Comparison of ENCODE assay signal across 12 cellular contexts in the genomic region with DNA sequence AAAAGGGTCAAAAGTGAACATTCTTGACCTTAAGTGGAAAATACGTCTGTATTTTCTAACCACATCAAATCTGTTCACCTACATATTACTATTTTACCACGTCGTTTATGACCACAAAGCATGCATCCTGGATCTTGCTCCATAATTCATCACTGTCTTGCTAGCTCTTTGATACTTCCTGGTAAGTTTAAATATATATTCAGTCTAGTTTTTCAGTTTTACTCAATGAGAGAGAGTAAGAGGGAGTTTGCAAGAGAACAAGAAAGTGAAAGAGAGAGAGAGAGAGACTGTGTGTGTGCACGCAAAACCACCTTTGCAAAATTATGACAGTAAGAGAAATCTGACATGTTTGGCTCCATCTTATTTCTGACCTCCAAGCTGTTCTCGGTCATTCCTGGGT.
DNase-seq lines count a peak whose midpoint lies in the region; ATAC-seq, FAIRE-seq and TF ChIP-seq lines count a peak whose summit lies in the region.
"Had no signal": no experiment of that assay in that cellular context is flagged by ENCODE, and none has a peak within 500 bp of the region (broad histone marks: within the 10 kb centered on the region; RNA-seq: fewer than 3 reads in every experiment).

No MANE protein-coding gene starts in this region.

- H3K36me3 Mint-ChIP-seq in activated T-helper 2 cell treated with anti-CD3 and anti-CD28 coated beads, Interferon-gamma antibody, Interleukin-2, Interleukin-4, amounts not matched to agents 10 μg/mL and 5 μg/mL and 100 μg/mL, durations not matched to agents 14 hours and 24 hours and 36 hours (ENCODE audit: low read depth), result no peaks in the 10 kb centered on the region

- H3K27ac Mint-ChIP-seq in activated T-helper 2 cell treated with anti-CD3 and anti-CD28 coated beads, Interferon-gamma antibody, Interleukin-2, Interleukin-4, amounts not matched to agents 10 μg/mL and 5 μg/mL and 100 μg/mL, durations not matched to agents 14 hours and 24 hours and 36 hours, result peak overlapping the region; percentile 56
- H3K27ac Mint-ChIP-seq: dendritic cell treated with granulocyte-macrophage colony-stimulating factor and Interleukin-4, amounts not matched to agents 40 ng/mL and 50 ng/mL, for 4 days had no signal

- BruUV-seq in HepG2 (replicated peaks; lab: Mats Ljungman, UMichigan) (no TSS peak), A673 (replicated peaks; lab: Mats Ljungman, UMichigan) (no TSS peak)

- H3K79me2 ChIP-seq in HepG2 (ENCODE audit: insufficient read depth, low read length), result no peaks in the 10 kb centered on the region

- no peak overlapping the region for H3K4me2 ChIP-seq in HepG2 (ENCODE audit: low read depth, low read length)

- FAIRE-seq in HepG2 (lab: Jason Lieb, UNC), result no peak

- in situ Hi-C loops in HepG2 (cut with HindIII; ENCODE audit: extremely low pct_ligation_motif_present, low pct_unique_long_range_greater_than_20kb), result no loop called here

- H4K20me1 ChIP-seq in HepG2 (ENCODE audit: insufficient read depth, low read length), result no peaks in the 10 kb centered on the region

- no peak for DNase-seq in activated T-helper 2 cell treated with anti-CD3 and anti-CD28 coated beads, Interferon-gamma antibody, Interleukin-2, Interleukin-4, amounts not matched to agents 10 μg/mL and 5 μg/mL and 100 μg/mL, durations not matched to agents 14 hours and 24 hours and 36 hours (ENCODE audit: low spot score)
- no peak for DNase-seq in HepG2 (ENCODE audit: low spot score)
- DNase-seq in stomach, result no peak
- no peak for DNase-seq in inferior parietal cortex (ENCODE audit: extremely low spot score)
- DNase-seq in A673 (ENCODE audit: low spot score), result no peak
- DNase-seq: NCI-H2029 treated with DMSO at 0.1 percent for 48 hours, ovary had no signal

- POLR2A ChIA-PET in HepG2 (lab: Yijun Ruan, JAX) (no interaction called here), A673 (lab: Charles Lee; ENCODE audit: low non-redundant PET) (no interaction called here)

- no peak overlapping the region for H3K27ac ChIP-seq in HepG2 (ENCODE audit: extremely low read length, insufficient read depth, low read length)
- no peak overlapping the region for H3K27ac ChIP-seq in stomach
- no peak overlapping the region for H3K27ac ChIP-seq in A673 (ENCODE audit: low read depth, low read length, poor library complexity, severe bottlenecking)
- H3K27ac ChIP-seq: HL-60, ovary had no signal

- TF ChIP-seq CTCF in HepG2 (CRISPR knock-in tag; IDR thresholded peaks at IDR 0.05), result no peak
- TF ChIP-seq CTCF in stomach (IDR thresholded peaks at IDR 0.05), result no peak
- no peak for TF ChIP-seq CTCF in A673 (conservative IDR thresholded peaks at IDR 0.05; ENCODE audit: low read depth, low read length)

- no peak overlapping the region for H3K4me3 Mint-ChIP-seq in activated T-helper 2 cell treated with anti-CD3 and anti-CD28 coated beads, Interferon-gamma antibody, Interleukin-2, Interleukin-4, amounts not matched to agents 10 μg/mL and 5 μg/mL and 100 μg/mL, durations not matched to agents 14 hours and 24 hours and 36 hours (ENCODE audit: low read depth)
- H3K4me3 Mint-ChIP-seq: dendritic cell treated with granulocyte-macrophage colony-stimulating factor and Interleukin-4, amounts not matched to agents 40 ng/mL and 50 ng/mL, for 4 days had no signal

- peaks cover 15% of the 10 kb centered on the region for H3K4me1 Mint-ChIP-seq in activated T-helper 2 cell treated with anti-CD3 and anti-CD28 coated beads, Interferon-gamma antibody, Interleukin-2, Interleukin-4, amounts not matched to agents 10 μg/mL and 5 μg/mL and 100 μg/mL, durations not matched to agents 14 hours and 24 hours and 36 hours (ENCODE audit: low read depth)

- no peak for TF ChIP-seq RAD21 in HepG2 (CRISPR knock-in tag; IDR thresholded peaks at IDR 0.05)

- TF ChIP-seq EP300 in HepG2 (IDR thresholded peaks at IDR 0.05; ENCODE audit: low read depth in 2 of 2, low read length in 2 of 2) (no peak), HepG2 (CRISPR knock-in tag; IDR thresholded peaks at IDR 0.05; ENCODE audit: borderline replicate concordance) (no peak), stomach (IDR thresholded peaks at IDR 0.05) (no peak)

- CTCF ChIA-PET in HepG2 (lab: Yijun Ruan, JAX; ENCODE audit: low intra/inter-chr PET ratio, low total read pairs) (no interaction called here), A673 (lab: Charles Lee) (no interaction called here)

- H3K27me3 Mint-ChIP-seq in activated T-helper 2 cell treated with anti-CD3 and anti-CD28 coated beads, Interferon-gamma antibody, Interleukin-2, Interleukin-4, amounts not matched to agents 10 μg/mL and 5 μg/mL and 100 μg/mL, durations not matched to agents 14 hours and 24 hours and 36 hours (ENCODE audit: low read depth), result no peaks in the 10 kb centered on the region
- H3K27me3 Mint-ChIP-seq: dendritic cell treated with granulocyte-macrophage colony-stimulating factor and Interleukin-4, amounts not matched to agents 40 ng/mL and 50 ng/mL, for 4 days had no signal

- H3K36me3 ChIP-seq in HepG2 (replicated peaks in 1 of 2; ENCODE audit: control insufficient read depth in 1 of 2, insufficient read depth in 2 of 2, low read length in 2 of 2) (no peaks in the 10 kb centered on the region), stomach (no peaks in the 10 kb centered on the region), A673 (ENCODE audit: insufficient read depth, low read length, poor library complexity, severe bottlenecking) (no peaks in the 10 kb centered on the region)
- H3K36me3 ChIP-seq: ovary had no signal

- H3K9ac ChIP-seq in HepG2 (ENCODE audit: insufficient read depth, low read depth, low read length), result no peak overlapping the region

- no peak overlapping the region for H2AFZ ChIP-seq in HepG2 (ENCODE audit: low read length)

- H3K4me3 ChIP-seq in HepG2 (replicated peaks in 1 of 3; ENCODE audit: insufficient read depth in 1 of 3, low read depth in 2 of 3, low read length in 3 of 3) (no peak overlapping the region), stomach (no peak overlapping the region), A673 (ENCODE audit: low read depth, low read length, poor library complexity, severe bottlenecking) (no peak overlapping the region)
- H3K4me3 ChIP-seq: ovary had no signal

- ATAC-seq in GM18505 (IDR thresholded peaks at IDR 0.05; ENCODE audit: unreplicated experiment) (peak; percentile 94), GM21360 (IDR thresholded peaks at IDR 0.05; ENCODE audit: unreplicated experiment) (peak; percentile 94), HG03064 (IDR thresholded peaks at IDR 0.05; ENCODE audit: low read depth, unreplicated experiment) (peak; percentile 89), HepG2 (no peak)

- no peaks in the 10 kb centered on the region for H3K27me3 ChIP-seq in HepG2 (ENCODE audit: control insufficient read depth in 1 of 2, insufficient read depth in 2 of 2, low read length in 2 of 2)
- no peaks in the 10 kb centered on the region for H3K27me3 ChIP-seq in stomach
- no peaks in the 10 kb centered on the region for H3K27me3 ChIP-seq in A673 (replicated peaks; ENCODE audit: insufficient read depth, low read depth, low read length, poor library complexity)
- H3K27me3 ChIP-seq: ovary had no signal

- H3K9me3 ChIP-seq in HepG2 (ENCODE audit: low read length) (no peaks in the 10 kb centered on the region), stomach (no peaks in the 10 kb centered on the region), A673 (ENCODE audit: low read depth, low read length, poor library complexity, severe bottlenecking) (no peaks in the 10 kb centered on the region)
- H3K9me3 ChIP-seq: ovary had no signal

- H3K4me1 ChIP-seq in HepG2 (ENCODE audit: insufficient read depth, low read length) (no peaks in the 10 kb centered on the region), stomach (no peaks in the 10 kb centered on the region), A673 (ENCODE audit: insufficient read depth, low read length, poor library complexity, severe bottlenecking) (no peaks in the 10 kb centered on the region)

- intact Hi-C loops in activated T-helper 2 cell treated with anti-CD3 and anti-CD28 coated beads, Interferon-gamma antibody, Interleukin-2, Interleukin-4, amounts not matched to agents 10 μg/mL and 5 μg/mL and 100 μg/mL, durations not matched to agents 14 hours and 24 hours and 36 hours (cut with micrococcal nuclease), result no loop called here
- intact Hi-C loops in HepG2 (cut with micrococcal nuclease; ENCODE audit: unreplicated experiment) (no loop called here), stomach (cut with DNase I; ENCODE audit: low total_unique reads) (no loop called here), A673 (cut with micrococcal nuclease; ENCODE audit: unreplicated experiment) (no loop called here)

- H3K9me3 Mint-ChIP-seq in activated T-helper 2 cell treated with anti-CD3 and anti-CD28 coated beads, Interferon-gamma antibody, Interleukin-2, Interleukin-4, amounts not matched to agents 10 μg/mL and 5 μg/mL and 100 μg/mL, durations not matched to agents 14 hours and 24 hours and 36 hours, result peaks cover 4% of the 10 kb centered on the region

- no peak for TF ChIP-seq POLR2A in GM18505 (IDR thresholded peaks at IDR 0.05; ENCODE audit: borderline replicate concordance, extremely low read depth, insufficient read depth, insufficient read length)
- no peak for TF ChIP-seq POLR2A in HepG2 (IDR thresholded peaks at IDR 0.05; ENCODE audit: insufficient read depth in 1 of 2, low read depth in 2 of 2, low read length in 2 of 2)
- TF ChIP-seq POLR2A in stomach (IDR thresholded peaks at IDR 0.05), result no peak

- 15% methylated on average over 5 of the region's 5 CpGs for WGBS in HepG2 (ENCODE audit: low lambda C conversion rate)
- WGBS in stomach, 5 donors, result 35 to 47% (median 42%) methylated on average over 5 of the region's 5 CpGs

TF ChIP-seq in HepG2, 621 proteins besides CTCF, POLR2A, EP300 and RAD21 (continues in another document):
- TF ChIP-seq SRSF9 (IDR thresholded peaks at IDR 0.05; ENCODE audit: borderline replicate concordance, insufficient read depth, low read depth, low read length, poor library complexity, severe bottlenecking) (no peak), RFXANK (CRISPR knock-in tag; IDR thresholded peaks at IDR 0.05) (no peak), ZNF160 (CRISPR knock-in tag; IDR thresholded peaks at IDR 0.05) (no peak), NCOA2 (CRISPR knock-in tag; IDR thresholded peaks at IDR 0.05) (no peak), HCFC1 (IDR thresholded peaks at IDR 0.05; ENCODE audit: low read depth, low read length) (no peak), MATR3 (CRISPR knock-in tag; IDR thresholded peaks at IDR 0.05) (no peak), ZNF839 (CRISPR knock-in tag; IDR thresholded peaks at IDR 0.05; ENCODE audit: borderline replicate concordance) (no peak)
- TF ChIP-seq, protein P1, sequence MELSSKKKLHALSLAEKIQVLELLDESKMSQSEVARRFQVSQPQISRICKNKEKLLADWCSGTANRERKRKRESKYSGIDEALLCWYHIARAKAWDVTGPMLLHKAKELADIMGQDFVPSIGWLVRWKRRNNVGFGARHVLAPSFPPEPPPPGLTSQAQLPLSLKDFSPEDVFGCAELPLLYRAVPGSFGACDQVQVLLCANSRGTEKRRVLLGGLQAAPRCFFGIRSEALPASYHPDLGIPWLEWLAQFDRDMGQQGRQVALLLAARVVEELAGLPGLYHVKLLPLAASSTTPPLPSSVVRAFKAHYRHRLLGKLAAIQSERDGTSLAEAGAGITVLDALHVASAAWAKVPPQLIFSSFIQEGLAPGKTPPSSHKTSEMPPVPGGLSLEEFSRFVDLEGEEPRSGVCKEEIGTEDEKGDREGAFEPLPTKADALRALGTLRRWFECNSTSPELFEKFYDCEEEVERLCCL (CRISPR knock-in tag; IDR thresholded peaks at IDR 0.05; ENCODE audit: borderline replicate concordance), result no peak
